1 cellular context compared by ENCODE assay signal in the genomic region with DNA sequence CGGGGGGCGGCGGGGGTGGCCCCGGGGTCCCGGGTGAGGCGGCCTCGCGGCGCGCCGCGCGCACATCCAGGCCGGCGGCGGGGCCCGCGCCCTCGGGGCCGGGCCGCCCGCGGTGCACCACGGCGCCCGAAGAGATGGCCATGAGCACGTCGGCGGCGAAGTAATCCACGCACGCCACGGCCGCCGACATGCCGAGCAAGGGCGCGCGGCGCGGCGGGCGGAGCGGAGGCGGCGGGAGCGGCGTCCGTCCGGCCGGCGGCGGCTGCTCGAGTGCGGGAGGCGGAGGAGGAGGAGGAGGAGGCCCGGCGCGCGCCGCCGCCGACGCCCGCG.
TF ChIP-seq lines count a peak whose summit lies in the region.

KLF16 (minus strand) TSS at position 272 of the 330 bp plus-strand sequence; CDS start at position 190, 82 bp downstream.

TF ChIP-seq in neural cell, 6 proteins besides CTCF, POLR2A, EP300 and RAD21 (continued from another document):
- no peak for TF ChIP-seq REST (IDR thresholded peaks at IDR 0.05; ENCODE audit: borderline replicate concordance)
- TF ChIP-seq POLR2AphosphoS5 (IDR thresholded peaks at IDR 0.05), result no peak
